In the genomic region with DNA sequence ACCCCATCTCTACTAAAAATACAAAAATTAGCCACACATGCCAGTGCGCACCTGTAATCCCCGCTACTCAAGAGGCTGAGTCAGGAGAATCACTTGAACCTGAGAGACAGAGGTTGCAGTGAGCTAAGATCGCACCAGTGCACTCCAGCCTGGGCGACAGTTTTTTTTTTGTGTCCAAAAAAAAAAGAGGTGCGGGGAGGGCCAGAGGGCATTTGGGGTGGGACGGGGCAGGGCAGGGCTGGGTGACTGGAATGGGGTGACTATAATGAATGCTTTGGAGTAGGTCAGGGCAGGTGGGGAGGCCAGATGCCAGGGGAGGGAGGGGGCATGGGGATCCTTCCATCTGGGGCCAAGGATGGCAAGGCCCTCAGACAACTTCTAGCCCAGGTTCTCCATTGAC, we compare ENCODE assay signal across 13 cellular contexts. TPM values are rescaled to one million over a fixed set of nuclear protein-coding genes. Genes with fewer than 3 reads are reported as not detected.
DNase-seq lines count a peak whose midpoint lies in the region; ATAC-seq, FAIRE-seq and TF ChIP-seq lines count a peak whose summit lies in the region.
"Had no signal": no experiment of that assay in that cellular context is flagged by ENCODE, and none has a peak within 500 bp of the region (broad histone marks: within the 10 kb centered on the region; RNA-seq: fewer than 3 reads in every experiment).

No MANE protein-coding gene starts in this region.

- H3K36me3 ChIP-seq in tibial artery, result no peaks in the 10 kb centered on the region

- no peaks in the 10 kb centered on the region for H3K36me3 Mint-ChIP-seq in nephron (ENCODE audit: low read depth)

- peak overlapping the region; percentile 94 to 96 for H3K27ac ChIP-seq in coronary artery
- peak overlapping the region; percentile 87 to 98 for H3K27ac ChIP-seq in tibial artery
- H3K27ac ChIP-seq: 22Rv1, HL-60 had no signal

- intact Hi-C loops in tibial artery (cut with DNase I; ENCODE audit: low total_unique reads), result no loop called here

- no peaks in the 10 kb centered on the region for H3K27me3 Mint-ChIP-seq in nephron (ENCODE audit: low read depth)

- no peak for FAIRE-seq in RCC 7860 (lab: Jason Lieb, UNC)
- FAIRE-seq: colon had no signal

- H3K9me3 ChIP-seq in tibial artery, result no peaks in the 10 kb centered on the region

- no peak for ATAC-seq in GM21390 (IDR thresholded peaks at IDR 0.05; ENCODE audit: unreplicated experiment)

- H3K4me3 Mint-ChIP-seq in nephron, result no peak overlapping the region

- no peaks in the 10 kb centered on the region for H3K27me3 ChIP-seq in tibial artery

- TF ChIP-seq CTCF in coronary artery (IDR thresholded peaks at IDR 0.05), result no peak
- TF ChIP-seq CTCF in nephron (IDR thresholded peaks at IDR 0.05; ENCODE audit: unreplicated experiment in 3 of 3), result no peak
- no peak for TF ChIP-seq CTCF in tibial artery (IDR thresholded peaks at IDR 0.05)

- H3K9me3 Mint-ChIP-seq in nephron, result no peaks in the 10 kb centered on the region

- DNase-seq in DMS53 (lab: John Stamatoyannopoulos, UW) (peak; percentile 30), DMS53 treated with DMSO at 0.1 percent for 48 hours (lab: John Stamatoyannopoulos, UW; ENCODE audit: unreplicated experiment) (no peak), coronary artery (ENCODE audit: low spot score) (no peak), tibial artery (no peak), RCC 7860 (ENCODE audit: low spot score) (no peak), occipital lobe (lab: John Stamatoyannopoulos, UW) (no peak)
- DNase-seq: activated CD4-positive, alpha-beta T cell treated with anti-CD3 and anti-CD28 coated beads for 48 hours; stimulated activated CD8-positive, alpha-beta memory T cell treated with anti-CD3 and anti-CD28 coated beads, Interleukin-4, amount 100 ng/mL, for 48 hours had no signal

- peaks cover 15 to 75% (median 54%) of the 10 kb centered on the region in 4 donors for H3K4me1 ChIP-seq in tibial artery

- peak overlapping the region; percentile 54 for H3K4me3 ChIP-seq in coronary artery
- peak overlapping the region in 1 of 2 donors; percentile 17 for H3K4me3 ChIP-seq in tibial artery

- peak overlapping the region; percentile 53 to 87 (median 79) for H3K27ac Mint-ChIP-seq in nephron

- peaks cover 64% of the 10 kb centered on the region for H3K4me1 Mint-ChIP-seq in nephron

RNA-seq across cellular contexts. Expression of a gene that starts 23.5 kb away (rescaled TPM):
- total RNA-seq in occipital lobe, result 16.1 TPM
